Comparison of ENCODE assay signal across 15 cellular contexts in the genomic region with DNA sequence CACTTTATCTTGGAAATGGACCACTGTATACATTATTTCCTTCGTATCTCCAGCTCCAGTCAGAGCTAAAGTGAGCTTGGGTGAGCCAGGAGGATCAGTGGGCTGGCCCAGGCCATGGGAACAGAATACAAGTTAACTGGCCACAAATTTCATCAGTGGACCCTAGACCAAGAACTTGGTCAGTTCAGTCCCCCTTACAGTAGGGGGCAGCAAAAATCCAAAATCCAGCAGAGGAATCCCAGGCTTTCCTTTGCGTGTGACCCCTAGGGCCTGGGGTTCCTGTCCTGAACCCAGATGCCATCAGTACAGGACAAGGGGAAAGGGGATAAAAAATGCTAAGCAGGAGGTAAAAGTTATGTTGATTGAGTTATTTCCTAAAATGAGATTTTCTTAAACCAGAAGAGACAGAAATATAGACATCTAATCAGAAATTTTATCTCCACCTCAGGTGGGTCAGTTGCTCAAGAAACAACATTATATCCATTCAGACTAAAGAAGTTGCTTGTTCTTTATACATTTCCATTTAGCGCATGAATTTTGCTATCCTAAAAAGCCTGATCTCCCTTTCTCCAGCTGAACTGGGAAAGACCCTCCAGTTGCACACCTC. TPM values are rescaled to one million over a fixed set of nuclear protein-coding genes. Genes with fewer than 3 reads are reported as not detected.
DNase-seq lines count a peak whose midpoint lies in the region; ATAC-seq, FAIRE-seq and TF ChIP-seq lines count a peak whose summit lies in the region.
"Had no signal": no experiment of that assay in that cellular context is flagged by ENCODE, and none has a peak within 500 bp of the region (broad histone marks: within the 10 kb centered on the region; RNA-seq: fewer than 3 reads in every experiment).

No MANE protein-coding gene starts in this region.

- H3K9me2 ChIP-seq in MM.1S (replicated peaks; ENCODE audit: insufficient read depth, low read length) = no peaks in the 10 kb centered on the region

- 66 to 85% (median 75%) methylated on average over 3 of the region's 3 CpGs for WGBS in adrenal gland, 4 donors

- no peaks in the 10 kb centered on the region for H3F3A ChIP-seq in MM.1S (ENCODE audit: insufficient read depth, low read length)

- no peaks in the 10 kb centered on the region for H3K36me3 Mint-ChIP-seq in stimulated activated naive B cell treated with anti-CD40 and anti-IgM and Interleukin-4, amounts not matched to agents 10 μg/mL and 1 μg/mL and 100 μg/mL, for 72 hours
- H3K36me3 Mint-ChIP-seq: brain, naive B cell had no signal

- H3K9me3 Mint-ChIP-seq in stimulated activated naive B cell treated with anti-CD40 and anti-IgM and Interleukin-4, amounts not matched to agents 10 μg/mL and 1 μg/mL and 100 μg/mL, for 72 hours = peaks cover 0 to 2% of the 10 kb centered on the region in 2 donors

- dilution Hi-C loops in endothelial cell of umbilical vein (cut with MboI; ENCODE audit: extremely low pct_ligation_motif_present, low sequenced_read_pairs) = no loop called here

- no peak for TF ChIP-seq POLR2A in endothelial cell of umbilical vein (IDR thresholded peaks at IDR 0.05; ENCODE audit: low read depth, low read length)
- TF ChIP-seq POLR2A in adrenal gland (IDR thresholded peaks at IDR 0.05) = no peak

- H3K9me1 ChIP-seq in endothelial cell of umbilical vein (replicated peaks; ENCODE audit: control insufficient read depth, extremely low read depth, insufficient read depth, low read length) = no peaks in the 10 kb centered on the region

- H3K27ac ChIP-seq in 22Rv1 = no peak overlapping the region
- H3K27ac ChIP-seq in MM.1S (ENCODE audit: low read length) = no peak overlapping the region
- H3K27ac ChIP-seq in endothelial cell of umbilical vein (ENCODE audit: insufficient read depth, low read depth, low read length) = no peak overlapping the region
- no peak overlapping the region for H3K27ac ChIP-seq in kidney (ENCODE audit: low read depth in 2 of 2, low read length in 2 of 2)
- H3K27ac ChIP-seq in adrenal gland = no peak overlapping the region
- H3K27ac ChIP-seq: thoracic aorta had no signal

- H3K4me2 ChIP-seq in MM.1S (ENCODE audit: low read depth, low read length) (no peak overlapping the region), endothelial cell of umbilical vein (ENCODE audit: insufficient read depth, low read length) (no peak overlapping the region)

- peaks cover 0 to 6% of the 10 kb centered on the region in 2 donors for H3K4me1 Mint-ChIP-seq in stimulated activated naive B cell treated with anti-CD40 and anti-IgM and Interleukin-4, amounts not matched to agents 10 μg/mL and 1 μg/mL and 100 μg/mL, for 72 hours
- H3K4me1 Mint-ChIP-seq: brain had no signal

- H3K27me3 ChIP-seq in MM.1S (replicated peaks; ENCODE audit: insufficient read depth, low read length) (no peaks in the 10 kb centered on the region), endothelial cell of umbilical vein (ENCODE audit: control insufficient read depth in 2 of 2, insufficient read depth in 2 of 2, low read length in 2 of 2) (no peaks in the 10 kb centered on the region), adrenal gland (no peaks in the 10 kb centered on the region)

- no peaks in the 10 kb centered on the region for H3K4me1 ChIP-seq in MM.1S (ENCODE audit: low read length)
- H3K4me1 ChIP-seq in endothelial cell of umbilical vein (ENCODE audit: control insufficient read depth, extremely low read depth, insufficient read depth, low read length) = no peaks in the 10 kb centered on the region
- H3K4me1 ChIP-seq in kidney (ENCODE audit: control insufficient read depth in 1 of 2, insufficient read depth in 1 of 2, low read depth in 1 of 2, low read length in 2 of 2) = no peaks in the 10 kb centered on the region
- H3K4me1 ChIP-seq in adrenal gland (replicated peaks in 1 of 2) = no peaks in the 10 kb centered on the region

- H4K20me1 ChIP-seq in MM.1S (ENCODE audit: insufficient read depth, low read length) (no peaks in the 10 kb centered on the region), endothelial cell of umbilical vein (replicated peaks; ENCODE audit: control insufficient read depth, extremely low read depth, insufficient read depth, low read length) (no peaks in the 10 kb centered on the region)

- H3K27me3 Mint-ChIP-seq in stimulated activated naive B cell treated with anti-CD40 and anti-IgM and Interleukin-4, amounts not matched to agents 10 μg/mL and 1 μg/mL and 100 μg/mL, for 72 hours = peaks cover 5 to 7% of the 10 kb centered on the region in 2 donors

- no peak overlapping the region for H3K4me3 Mint-ChIP-seq in stimulated activated naive B cell treated with anti-CD40 and anti-IgM and Interleukin-4, amounts not matched to agents 10 μg/mL and 1 μg/mL and 100 μg/mL, for 72 hours
- H3K4me3 Mint-ChIP-seq: brain, naive B cell had no signal

- no peak for ATAC-seq in HG02973 (IDR thresholded peaks at IDR 0.05; ENCODE audit: unreplicated experiment)
- no peak for ATAC-seq in stimulated activated naive B cell treated with anti-CD40 and anti-IgM and Interleukin-4, amounts not matched to agents 10 μg/mL and 1 μg/mL and 100 μg/mL, for 72 hours (replicated peaks)

- intact Hi-C loops in endothelial cell of umbilical vein (cut with micrococcal nuclease) = no loop called here
- intact Hi-C loops in kidney (cut with DNase I) = no loop called here
- intact Hi-C loops in adrenal gland (cut with DNase I) = no loop called here

- POLR2A ChIA-PET in endothelial cell of umbilical vein (lab: Charles Lee) = no interaction called here

- no peak for DNase-seq in D721Med (ENCODE audit: insufficient read length, low spot score)
- peak; percentile 9 for DNase-seq in MM.1S
- DNase-seq in endothelial cell of umbilical vein (ENCODE audit: low read depth, low spot score) = no peak
- no peak for DNase-seq in kidney
- DNase-seq in adrenal gland = no peak
- no peak for DNase-seq in stimulated activated naive B cell treated with anti-CD40 and anti-IgM and Interleukin-4, amounts not matched to agents 10 μg/mL and 1 μg/mL and 100 μg/mL, for 72 hours
- DNase-seq: head of caudate nucleus, naive B cell had no signal

- no TSS peak for BruUV-seq in endothelial cell of umbilical vein (replicated peaks; lab: Mats Ljungman, UMichigan)

- no peak overlapping the region for H3K27ac Mint-ChIP-seq in stimulated activated naive B cell treated with anti-CD40 and anti-IgM and Interleukin-4, amounts not matched to agents 10 μg/mL and 1 μg/mL and 100 μg/mL, for 72 hours
- H3K27ac Mint-ChIP-seq: brain had no signal

- H3K9ac ChIP-seq in MM.1S (ENCODE audit: low read length) (no peak overlapping the region), endothelial cell of umbilical vein (replicated peaks; ENCODE audit: extremely low read depth, insufficient read depth, low read length) (no peak overlapping the region), kidney (ENCODE audit: low read length in 2 of 2) (no peak overlapping the region)

- no peaks in the 10 kb centered on the region for H3K36me3 ChIP-seq in MM.1S (replicated peaks; ENCODE audit: insufficient read depth, low read length)
- H3K36me3 ChIP-seq in endothelial cell of umbilical vein (ENCODE audit: control insufficient read depth in 2 of 2, extremely low read depth in 1 of 2, insufficient read depth in 2 of 2, low read length in 2 of 2) = no peaks in the 10 kb centered on the region
- no peaks in the 10 kb centered on the region for H3K36me3 ChIP-seq in kidney (ENCODE audit: control insufficient read depth in 1 of 2, insufficient read depth in 2 of 2, low read length in 2 of 2)
- H3K36me3 ChIP-seq in adrenal gland (replicated peaks in 1 of 2) = no peaks in the 10 kb centered on the region
- H3K36me3 ChIP-seq: thoracic aorta had no signal

- FAIRE-seq in D721Med (lab: Jason Lieb, UNC) (no peak), endothelial cell of umbilical vein (lab: Jason Lieb, UNC) (no peak), kidney (lab: Jason Lieb, UNC) (no peak)
- FAIRE-seq: RCC 7860 had no signal

- CTCF ChIA-PET in endothelial cell of umbilical vein (lab: Charles Lee) = interaction anchor here (1.5 to 1.9 kb wide), 2 partner anchors 28 to 47 kb away, joined by 3 to 10 read pairs; no protein-coding TSS in a partner anchor

- H3K79me2 ChIP-seq in MM.1S (ENCODE audit: low read length) = no peaks in the 10 kb centered on the region
- H3K79me2 ChIP-seq in endothelial cell of umbilical vein (ENCODE audit: control insufficient read depth, insufficient read depth, low read length) = no peaks in the 10 kb centered on the region

- H3K9me3 ChIP-seq in MM.1S (replicated peaks; ENCODE audit: insufficient read depth, low read length) = no peaks in the 10 kb centered on the region
- no peaks in the 10 kb centered on the region for H3K9me3 ChIP-seq in endothelial cell of umbilical vein (replicated peaks; ENCODE audit: control insufficient read depth, insufficient read depth, low read length)
- H3K9me3 ChIP-seq in kidney (ENCODE audit: control insufficient read depth in 1 of 2, low read length in 2 of 2) = peaks cover 0 to 2% of the 10 kb centered on the region in 2 donors
- no peaks in the 10 kb centered on the region for H3K9me3 ChIP-seq in adrenal gland (replicated peaks in 1 of 3)
- H3K9me3 ChIP-seq: thoracic aorta had no signal

- peak; percentile 77 for TF ChIP-seq CTCF in 22Rv1 (IDR thresholded peaks at IDR 0.05)
- TF ChIP-seq CTCF in D721Med (IDR thresholded peaks at IDR 0.05; ENCODE audit: insufficient read depth, missing control alignments) = peak; percentile 15
- peak; percentile 63 for TF ChIP-seq CTCF in MM.1S (IDR thresholded peaks at IDR 0.05; ENCODE audit: low read length)
- TF ChIP-seq CTCF in endothelial cell of umbilical vein (IDR thresholded peaks at IDR 0.05; ENCODE audit: extremely low read depth in 1 of 2, insufficient read depth in 1 of 2, low read depth in 1 of 2, low read length in 2 of 2) = peak; percentile 36 to 39
- TF ChIP-seq CTCF in kidney (IDR thresholded peaks at IDR 0.05; ENCODE audit: borderline replicate concordance, extremely low read depth, insufficient read depth) = no peak
- TF ChIP-seq CTCF in adrenal gland (IDR thresholded peaks at IDR 0.05) = peak in 2 of 6 experiments; percentile 7 to 23

- no peak overlapping the region for H2AFZ ChIP-seq in MM.1S (ENCODE audit: low read length)
- no peak overlapping the region for H2AFZ ChIP-seq in endothelial cell of umbilical vein (ENCODE audit: low read depth, low read length)

- no peak overlapping the region for H3K4me3 ChIP-seq in MM.1S (ENCODE audit: low read length)
- H3K4me3 ChIP-seq in endothelial cell of umbilical vein (replicated peaks in 1 of 3; ENCODE audit: insufficient read depth in 1 of 3, low read depth in 1 of 3, low read length in 3 of 3) = no peak overlapping the region
- H3K4me3 ChIP-seq in kidney (ENCODE audit: low read length in 2 of 2) = no peak overlapping the region
- H3K4me3 ChIP-seq in adrenal gland = no peak overlapping the region
- H3K4me3 ChIP-seq: thoracic aorta had no signal

RNA-seq across cellular contexts. Expression of gene LCE5A, which starts 24.1 kb away (rescaled TPM):
- total RNA-seq in endothelial cell of umbilical vein (not detected in 2 replicates), kidney (not detected), adrenal gland (not detected)
- polyA plus RNA-seq in endothelial cell of umbilical vein (not detected in 2 replicates), kidney (ENCODE audit: insufficient read depth, low read depth, low replicate concordance) (not detected), adrenal gland (not detected)
- not detected in 2 replicates for polyA plus RNA-seq in endothelial cell of umbilical vein (2011; cell fraction: cytosol; rRNA removed)
- not detected in 2 replicates for polyA plus RNA-seq in endothelial cell of umbilical vein (2011; cell fraction: nucleus; rRNA removed)
- not detected in 2 replicates for polyA plus RNA-seq in endothelial cell of umbilical vein (2012)
- not detected in 2 replicates for polyA minus RNA-seq in endothelial cell of umbilical vein
- polyA minus RNA-seq in endothelial cell of umbilical vein (2011; cell fraction: cytosol; rRNA and poly(A)+ RNA removed) = not detected
- not detected in 2 replicates for polyA minus RNA-seq in endothelial cell of umbilical vein (2011; cell fraction: nucleus; rRNA and poly(A)+ RNA removed)
- total RNA-seq: activated CD8-positive, alpha-beta memory T cell treated with anti-CD3 and anti-CD28 coated beads for 36 hours; LHCN-M2; thoracic aorta had no signal

RNA-seq across cellular contexts. Expression of gene CRCT1, which starts 27.8 kb away (rescaled TPM):
- total RNA-seq in endothelial cell of umbilical vein = not detected in 2 replicates
- not detected in 2 replicates for polyA plus RNA-seq in endothelial cell of umbilical vein
- polyA plus RNA-seq in endothelial cell of umbilical vein (2011; cell fraction: cytosol; rRNA removed) = not detected in 2 replicates
- polyA plus RNA-seq in endothelial cell of umbilical vein (2011; cell fraction: nucleus; rRNA removed) = not detected in 2 replicates
- not detected in 2 replicates for polyA plus RNA-seq in endothelial cell of umbilical vein (2012)
- not detected in 2 replicates for polyA minus RNA-seq in endothelial cell of umbilical vein
- polyA minus RNA-seq in endothelial cell of umbilical vein (2011; cell fraction: cytosol; rRNA and poly(A)+ RNA removed) = not detected
- not detected in 2 replicates for polyA minus RNA-seq in endothelial cell of umbilical vein (2011; cell fraction: nucleus; rRNA and poly(A)+ RNA removed)
- total RNA-seq in kidney = not detected
- polyA plus RNA-seq in kidney (ENCODE audit: insufficient read depth, low read depth, low replicate concordance) = not detected
- not detected for total RNA-seq in adrenal gland
- polyA plus RNA-seq in adrenal gland = not detected
- total RNA-seq: activated CD8-positive, alpha-beta memory T cell treated with anti-CD3 and anti-CD28 coated beads for 36 hours; LHCN-M2; thoracic aorta had no signal
